1 cellular context compared by ENCODE assay signal in genomic region chr11:77108436-77108835, GRCh38.
TF ChIP-seq lines count a peak whose summit lies in the region.

No MANE protein-coding gene starts in this region.

TF ChIP-seq in IMR-90, 13 proteins besides CTCF, POLR2A, EP300 and RAD21:
- TF ChIP-seq RFX5 (IDR thresholded peaks at IDR 0.05; ENCODE audit: low read depth, low read length) = no peak
- TF ChIP-seq RCOR1 (IDR thresholded peaks at IDR 0.05; ENCODE audit: insufficient replicate concordance, low read length) = no peak
- TF ChIP-seq SMC3 (IDR thresholded peaks at IDR 0.05; ENCODE audit: low read depth, low read length) = no peak
- TF ChIP-seq CEBPB (IDR thresholded peaks at IDR 0.05; ENCODE audit: low read depth, low read length) = no peak
- TF ChIP-seq MAFK (IDR thresholded peaks at IDR 0.05; ENCODE audit: low read depth, low read length) = no peak
- no peak for TF ChIP-seq MAZ (IDR thresholded peaks at IDR 0.05; ENCODE audit: borderline replicate concordance, low read depth, low read length)
- TF ChIP-seq NFE2L2 (IDR thresholded peaks at IDR 0.05; ENCODE audit: low read depth, low read length) = no peak
- no peak for TF ChIP-seq CHD1 (IDR thresholded peaks at IDR 0.05; ENCODE audit: low read depth, low read length)
- no peak for TF ChIP-seq MXI1 (IDR thresholded peaks at IDR 0.05; ENCODE audit: borderline replicate concordance, low read depth, low read length)
- TF ChIP-seq ELK1 (IDR thresholded peaks at IDR 0.05; ENCODE audit: borderline replicate concordance, low read depth, low read length) = no peak
- no peak for TF ChIP-seq USF2 (IDR thresholded peaks at IDR 0.05; ENCODE audit: low read depth, low read length)
- TF ChIP-seq FOS (IDR thresholded peaks at IDR 0.05; ENCODE audit: low read depth, low read length) = no peak
- TF ChIP-seq BHLHE40 (IDR thresholded peaks at IDR 0.05; ENCODE audit: low read depth, low read length) = no peak
